In the genomic region with DNA sequence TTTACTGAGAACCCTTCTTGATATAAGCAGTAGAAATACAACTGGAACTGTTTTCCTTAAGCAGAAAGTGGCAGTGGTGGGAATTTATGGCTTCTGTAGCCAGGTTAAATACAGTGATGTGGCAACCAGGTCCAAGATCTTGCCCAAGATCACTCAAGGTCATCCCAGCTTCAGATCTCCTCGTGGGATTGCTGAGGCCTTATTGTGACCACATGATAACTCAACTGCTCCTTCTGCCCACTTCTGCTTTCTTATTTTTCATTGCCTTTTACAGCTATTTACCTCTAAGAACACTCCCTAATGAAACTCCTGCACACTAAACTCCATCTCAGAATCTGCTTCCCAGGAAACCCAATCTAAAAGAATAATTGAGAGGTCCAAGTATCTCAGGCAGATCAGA, we compare ENCODE assay signal across 17 cellular contexts.
"Had no signal": no experiment of that assay in that cellular context is flagged by ENCODE, and none has a peak within 500 bp of the region (broad histone marks: within the 10 kb centered on the region; RNA-seq: fewer than 3 reads in every experiment).

No MANE protein-coding gene starts in this region.

- H3K4me3 Mint-ChIP-seq: activated CD4-positive, alpha-beta T cell treated with anti-CD3 and anti-CD28 coated beads, Interleukin-2, amount 10 ng/mL, durations not matched to agents 24 days and 14 days; activated T-cell treated with anti-CD3 and anti-CD28 coated beads, Interleukin-2, amount 50 U/mL, for 72 hours; naive thymus-derived CD8-positive, alpha-beta T cell; stimulated activated naive CD8-positive, alpha-beta T cell treated with anti-CD3 and anti-CD28 coated beads, Interleukin-15, Interleukin-2, amounts not matched to agents 100 ng/mL and 50 ng/mL, for 24 hours had no signal

- H3K27me3 Mint-ChIP-seq: naive thymus-derived CD8-positive, alpha-beta T cell; stimulated activated naive CD8-positive, alpha-beta T cell treated with anti-CD3 and anti-CD28 coated beads, Interleukin-15, Interleukin-2, amounts not matched to agents 100 ng/mL and 50 ng/mL, for 24 hours had no signal

- H3K4me1 ChIP-seq: body of pancreas, left lung, suprapubic skin had no signal

- H3K27ac Mint-ChIP-seq: activated CD4-positive, alpha-beta T cell treated with anti-CD3 and anti-CD28 coated beads, Interleukin-2, amount 10 ng/mL, durations not matched to agents 24 days and 14 days; activated naive CD4-positive, alpha-beta T cell treated with anti-CD3 and anti-CD28 coated beads, Interleukin-2, amount 50 U/mL, for 72 hours; activated T-cell treated with anti-CD3 and anti-CD28 coated beads, Interleukin-2, amount 50 U/mL, for 72 hours; naive thymus-derived CD8-positive, alpha-beta T cell; stimulated activated naive CD8-positive, alpha-beta T cell treated with anti-CD3 and anti-CD28 coated beads, Interleukin-15, Interleukin-2, amounts not matched to agents 100 ng/mL and 50 ng/mL, for 24 hours had no signal

- H3K9me3 Mint-ChIP-seq: activated naive CD4-positive, alpha-beta T cell treated with anti-CD3 and anti-CD28 coated beads, Interleukin-2, amount 50 U/mL, for 72 hours; stimulated activated naive CD8-positive, alpha-beta T cell treated with anti-CD3 and anti-CD28 coated beads, Interleukin-15, Interleukin-2, amounts not matched to agents 100 ng/mL and 50 ng/mL, for 24 hours had no signal

- H3K9me3 ChIP-seq: body of pancreas, left lung, suprapubic skin had no signal

- DNase-seq: activated CD4-positive, alpha-beta T cell treated with anti-CD3 and anti-CD28 coated beads, Interleukin-2, amount 10 ng/mL, durations not matched to agents 24 days and 14 days; activated CD4-positive, CD25-positive, alpha-beta regulatory T cell; activated CD8-positive, alpha-beta memory T cell treated with anti-CD3 and anti-CD28 coated beads, Interleukin-2, amount 50 U/mL, for 48 hours; activated gamma-delta T cell; activated T-cell treated with anti-CD3 and anti-CD28 coated beads, Interleukin-2, amount 50 U/mL, for 72 hours; body of pancreas; caudate nucleus; left lung; naive thymus-derived CD8-positive, alpha-beta T cell; right cardiac atrium; trophoblast cell had no signal

- H3K4me2 ChIP-seq: smooth muscle cell had no signal

- H3K27me3 ChIP-seq: body of pancreas, left lung, suprapubic skin had no signal

- H3K4me3 ChIP-seq: body of pancreas, left lung, smooth muscle cell, suprapubic skin had no signal

- H3K36me3 Mint-ChIP-seq: activated naive CD4-positive, alpha-beta T cell treated with anti-CD3 and anti-CD28 coated beads, Interleukin-2, amount 50 U/mL, for 72 hours had no signal

- H3K36me3 ChIP-seq: left lung, suprapubic skin had no signal

- ATAC-seq: activated naive CD4-positive, alpha-beta T cell treated with anti-CD3 and anti-CD28 coated beads, Interleukin-2, amount 50 U/mL, for 72 hours; activated T-cell treated with anti-CD3 and anti-CD28 coated beads, Interleukin-2, amount 50 U/mL, for 72 hours; body of pancreas; esophagus mucosa; left lung; naive thymus-derived CD8-positive, alpha-beta T cell; right cardiac atrium had no signal

- FAIRE-seq: keratinocyte had no signal

- H3K27ac ChIP-seq: body of pancreas, left lung, suprapubic skin had no signal
